29 cellular contexts compared by ENCODE assay signal in genomic region chr19:29111581-29111980, GRCh38.
"Had no signal": no experiment of that assay in that cellular context is flagged by ENCODE, and none has a peak within 500 bp of the region (broad histone marks: within the 10 kb centered on the region; RNA-seq: fewer than 3 reads in every experiment).

No MANE protein-coding gene starts in this region.

- H3K36me3 ChIP-seq: adrenal gland, esophagus squamous epithelium had no signal

- FAIRE-seq: colon, endometrium, endothelial cell of umbilical vein had no signal

- ATAC-seq: activated naive CD8-positive, alpha-beta T cell treated with anti-CD3 and anti-CD28 coated beads, Interleukin-2, amount 50 U/mL, for 24 hours; activated T-cell treated with anti-CD3 and anti-CD28 coated beads, Interleukin-2, amount 50 U/mL, for 72 hours; body of pancreas; WTC11 had no signal

- H3K27ac ChIP-seq: adrenal gland, body of pancreas, epithelial cell of prostate, esophagus squamous epithelium, VCaP had no signal

- H3K27me3 ChIP-seq: adrenal gland, body of pancreas, esophagus squamous epithelium had no signal

- H3K4me1 ChIP-seq: adrenal gland, body of pancreas, esophagus squamous epithelium had no signal

- H3K4me3 ChIP-seq: adrenal gland, body of pancreas, esophagus squamous epithelium had no signal

- DNase-seq: activated CD4-positive, alpha-beta memory T cell treated with anti-CD3 and anti-CD28 coated beads, Interleukin-2, amount 10 ng/mL, durations not matched to agents 7 days and 5 days; activated CD4-positive, alpha-beta T cell treated with anti-CD3 and anti-CD28 coated beads for 1 hour; activated CD4-positive, alpha-beta T cell treated with anti-CD3 and anti-CD28 coated beads for 4 hours; activated CD4-positive, alpha-beta T cell treated with anti-CD3 and anti-CD28 coated beads, Interleukin-2, amount 10 ng/mL, durations not matched to agents 7 days and 5 days; activated CD4-positive, alpha-beta T cell treated with anti-CD3 and anti-CD28 coated beads, Interleukin-2, amount 50 U/mL, for 4 hours; activated CD8-positive, alpha-beta memory T cell treated with anti-CD3 and anti-CD28 coated beads, Interleukin-2, amount 50 U/mL, for 48 hours; activated naive CD4-positive, alpha-beta T cell treated with anti-CD3 and anti-CD28 coated beads for 36 hours; activated naive CD8-positive, alpha-beta T cell treated with anti-CD3 and anti-CD28 coated beads for 36 hours; activated naive CD8-positive, alpha-beta T cell treated with anti-CD3 and anti-CD28 coated beads, Interleukin-2, amount 50 U/mL, for 24 hours; activated T-cell treated with anti-CD3 and anti-CD28 coated beads for 4 hours; activated T-cell treated with anti-CD3 and anti-CD28 coated beads, Interleukin-2, amount 50 U/mL, for 24 hours; activated T-cell treated with anti-CD3 and anti-CD28 coated beads, Interleukin-2, amount 50 U/mL, for 72 hours; adrenal gland; amygdala; aorta; body of pancreas; caudate nucleus; cortex of kidney; dermis blood vessel endothelial cell; effector CD8-positive, alpha-beta T cell; esophagus squamous epithelium; foreskin melanocyte; T-helper 2 cell had no signal

- H3K9me3 ChIP-seq: adrenal gland, body of pancreas, esophagus squamous epithelium had no signal
